Comparison of ENCODE assay signal across 18 cellular contexts in genomic region chr2:7693246-7694065, GRCh38.
A peak's percentile ranks its signal among the peaks of the same experiment; 100 is the strongest.
DNase-seq lines count a peak whose midpoint lies in the region; ATAC-seq and TF ChIP-seq lines count a peak whose summit lies in the region.
"Had no signal": no experiment of that assay in that cellular context is flagged by ENCODE, and none has a peak within 500 bp of the region (broad histone marks: within the 10 kb centered on the region; RNA-seq: fewer than 3 reads in every experiment).

No MANE protein-coding gene starts in this region.

- intact Hi-C loops in CD14-positive monocyte (cut with micrococcal nuclease) = no loop called here
- intact Hi-C loops in activated CD8-positive, alpha-beta T cell treated with anti-CD3 and anti-CD28 coated beads for 36 hours (cut with micrococcal nuclease) = no loop called here
- intact Hi-C loops in esophagus muscularis mucosa (cut with DNase I) = no loop called here

- TF ChIP-seq EP300 in esophagus muscularis mucosa (IDR thresholded peaks at IDR 0.05) = no peak

- DNase-seq in CD14-positive monocyte (ENCODE audit: low spot score) (no peak), esophagus muscularis mucosa (ENCODE audit: extremely low spot score) (peak; percentile 50), globus pallidus (ENCODE audit: low spot score) (no peak), ureter (ENCODE audit: low spot score) (no peak)
- no peak for DNase-seq in activated CD8-positive, alpha-beta T cell treated with anti-CD3 and anti-CD28 coated beads for 36 hours
- DNase-seq: activated CD4-positive, alpha-beta T cell treated with anti-CD3 and anti-CD28 coated beads, Interleukin-2, amount 50 U/mL, for 4 hours; activated T-cell treated with anti-CD3 and anti-CD28 coated beads, Interleukin-2, amount 50 U/mL, for 4 hours; CD4-positive, alpha-beta memory T cell; head of caudate nucleus; Kasumi-1; NCI-H526 treated with DMSO at 0.1 percent for 48 hours had no signal

- CTCF ChIA-PET in activated CD8-positive, alpha-beta T cell treated with anti-CD3 and anti-CD28 coated beads for 36 hours (lab: Charles Lee) = interaction anchor here (0.8 to 1.1 kb wide), 2 partner anchors 22 to 252 kb away, joined by 3 read pairs; no protein-coding TSS in a partner anchor

- H3K36me3 Mint-ChIP-seq in CD14-positive monocyte = no peaks in the 10 kb centered on the region
- no peaks in the 10 kb centered on the region for H3K36me3 Mint-ChIP-seq in activated CD8-positive, alpha-beta T cell treated with anti-CD3 and anti-CD28 coated beads for 36 hours (ENCODE audit: low read depth)
- H3K36me3 Mint-ChIP-seq: activated naive CD4-positive, alpha-beta T cell treated with anti-CD3 and anti-CD28 coated beads, Interleukin-2, amount 50 U/mL, for 24 hours; CD4-positive, alpha-beta memory T cell had no signal

- H3K79me2 ChIP-seq in ACC112 (ENCODE audit: control insufficient read depth, insufficient read depth, low read length, unreplicated experiment) = no peaks in the 10 kb centered on the region

- no peak overlapping the region for H3K4me3 ChIP-seq in ACC112 (ENCODE audit: low read depth, low read length)
- H3K4me3 ChIP-seq in esophagus muscularis mucosa = no peak overlapping the region
- H3K4me3 ChIP-seq: HAP-1, lung, vagina had no signal

- POLR2A ChIA-PET in activated CD8-positive, alpha-beta T cell treated with anti-CD3 and anti-CD28 coated beads for 36 hours (lab: Charles Lee) = interaction anchor here (1.0 kb wide), 1 partner anchor 33 kb away, joined by 3 read pairs; no protein-coding TSS in a partner anchor

- no peaks in the 10 kb centered on the region for H3K9me3 ChIP-seq in esophagus muscularis mucosa
- H3K9me3 ChIP-seq: HAP-1, vagina had no signal

- TF ChIP-seq CTCF in CD14-positive monocyte (IDR thresholded peaks at IDR 0.05) = no peak
- no peak for TF ChIP-seq CTCF in activated CD8-positive, alpha-beta T cell treated with anti-CD3 and anti-CD28 coated beads for 36 hours (IDR thresholded peaks at IDR 0.05)
- TF ChIP-seq CTCF in esophagus muscularis mucosa (IDR thresholded peaks at IDR 0.05) = no peak

- H3K36me3 ChIP-seq in ACC112 (ENCODE audit: insufficient read depth, low read length) (no peaks in the 10 kb centered on the region), esophagus muscularis mucosa (no peaks in the 10 kb centered on the region)
- H3K36me3 ChIP-seq: HAP-1, vagina had no signal

- H3K27ac Mint-ChIP-seq in CD14-positive monocyte = peak overlapping the region in 4 of 7 donors; percentile 1 to 33 (median 20)
- peak overlapping the region; percentile 86 for H3K27ac Mint-ChIP-seq in activated CD8-positive, alpha-beta T cell treated with anti-CD3 and anti-CD28 coated beads for 36 hours
- H3K27ac Mint-ChIP-seq: activated naive CD4-positive, alpha-beta T cell treated with anti-CD3 and anti-CD28 coated beads, Interleukin-2, amount 50 U/mL, for 24 hours had no signal

- peaks cover 0 to 2% (median 0%) of the 10 kb centered on the region in 7 donors for H3K9me3 Mint-ChIP-seq in CD14-positive monocyte
- H3K9me3 Mint-ChIP-seq in activated CD8-positive, alpha-beta T cell treated with anti-CD3 and anti-CD28 coated beads for 36 hours = peaks cover 2% of the 10 kb centered on the region
- H3K9me3 Mint-ChIP-seq: activated naive CD4-positive, alpha-beta T cell treated with anti-CD3 and anti-CD28 coated beads, Interleukin-2, amount 50 U/mL, for 24 hours; activated T-cell treated with anti-CD3 and anti-CD28 coated beads, Interleukin-2, amount 50 U/mL, for 4 hours; CD4-positive, alpha-beta memory T cell had no signal

- no peak overlapping the region for H2AFZ ChIP-seq in ACC112 (ENCODE audit: low read length, unreplicated experiment)

- peak overlapping the region; percentile 38 for H3K27ac ChIP-seq in ACC112 (ENCODE audit: low read depth, low read length)
- H3K27ac ChIP-seq in esophagus muscularis mucosa (replicated peaks in 1 of 4) = no peak overlapping the region
- H3K27ac ChIP-seq: HL-60, vagina had no signal

- H3K27me3 Mint-ChIP-seq in CD14-positive monocyte (ENCODE audit: low read depth in 3 of 3) = peaks cover 2 to 3% (median 2%) of the 10 kb centered on the region in 3 donors
- no peaks in the 10 kb centered on the region for H3K27me3 Mint-ChIP-seq in activated CD8-positive, alpha-beta T cell treated with anti-CD3 and anti-CD28 coated beads for 36 hours
- H3K27me3 Mint-ChIP-seq: activated naive CD4-positive, alpha-beta T cell treated with anti-CD3 and anti-CD28 coated beads, Interleukin-2, amount 50 U/mL, for 24 hours; CD4-positive, alpha-beta memory T cell had no signal

- H3K4me1 ChIP-seq in ACC112 (ENCODE audit: control insufficient read depth, insufficient read depth, low read length, unreplicated experiment) (peaks cover 19% of the 10 kb centered on the region), esophagus muscularis mucosa (no peaks in the 10 kb centered on the region)
- H3K4me1 ChIP-seq: HAP-1, vagina had no signal

- 94% methylated on average over 9 of the region's 9 CpGs for WGBS in esophagus muscularis mucosa

- no peaks in the 10 kb centered on the region for H3K27me3 ChIP-seq in ACC112 (ENCODE audit: insufficient read depth, low read length)
- H3K27me3 ChIP-seq in esophagus muscularis mucosa = no peaks in the 10 kb centered on the region
- H3K27me3 ChIP-seq: vagina had no signal

- no peak overlapping the region for H3K4me3 Mint-ChIP-seq in CD14-positive monocyte
- peak overlapping the region; percentile 54 for H3K4me3 Mint-ChIP-seq in activated CD8-positive, alpha-beta T cell treated with anti-CD3 and anti-CD28 coated beads for 36 hours
- H3K4me3 Mint-ChIP-seq: activated naive CD4-positive, alpha-beta T cell treated with anti-CD3 and anti-CD28 coated beads, Interleukin-2, amount 50 U/mL, for 24 hours; activated T-cell treated with anti-CD3 and anti-CD28 coated beads, Interleukin-2, amount 50 U/mL, for 4 hours had no signal

- H3K4me1 Mint-ChIP-seq in CD14-positive monocyte = peaks cover 15% of the 10 kb centered on the region
- H3K4me1 Mint-ChIP-seq in activated CD8-positive, alpha-beta T cell treated with anti-CD3 and anti-CD28 coated beads for 36 hours (ENCODE audit: low read depth) = peaks cover 48% of the 10 kb centered on the region

- TF ChIP-seq POLR2A in esophagus muscularis mucosa (IDR thresholded peaks at IDR 0.05; ENCODE audit: low read depth) = no peak

- peak; percentile 8 for ATAC-seq in activated CD8-positive, alpha-beta T cell treated with anti-CD3 and anti-CD28 coated beads for 36 hours
- ATAC-seq in GM18519 (IDR thresholded peaks at IDR 0.05; ENCODE audit: low FRiP score, unreplicated experiment) = no peak
